In genomic region chr6:160118620-160119234, GRCh38 we compare ENCODE assay signal across 17 cellular contexts. TPM values are rescaled to one million over a fixed set of nuclear protein-coding genes. Genes with fewer than 3 reads are reported as not detected.
DNase-seq lines count a peak whose midpoint lies in the region; ATAC-seq and TF ChIP-seq lines count a peak whose summit lies in the region.
"Had no signal": no experiment of that assay in that cellular context is flagged by ENCODE, and none has a peak within 500 bp of the region (broad histone marks: within the 10 kb centered on the region; RNA-seq: fewer than 3 reads in every experiment).

No MANE protein-coding gene starts in this region.

- no peak for ATAC-seq in activated naive CD8-positive, alpha-beta T cell treated with anti-CD3 and anti-CD28 coated beads, Interleukin-2, amount 10 ng/mL, durations not matched to agents 7 days and 5 days (ENCODE audit: low read depth)
- ATAC-seq in activated naive CD8-positive, alpha-beta T cell treated with anti-CD3 and anti-CD28 coated beads, Interleukin-2, amount 50 U/mL, for 24 hours = no peak
- peak; percentile 51 for ATAC-seq in aorta (ENCODE audit: low FRiP score)
- no peak for ATAC-seq in right cardiac atrium
- ATAC-seq: CD8-positive, alpha-beta T cell had no signal

- H3K27ac ChIP-seq in neutrophil = peak overlapping the region; percentile 0
- no peak overlapping the region for H3K27ac ChIP-seq in aorta (ENCODE audit: low read depth in 1 of 2, low read length in 2 of 2)
- H3K27ac ChIP-seq in right cardiac atrium (ENCODE audit: low read length) = no peak overlapping the region
- H3K27ac ChIP-seq: 22Rv1 had no signal

- no peak overlapping the region for H3K27ac Mint-ChIP-seq in activated naive CD8-positive, alpha-beta T cell treated with anti-CD3 and anti-CD28 coated beads, Interleukin-2, amount 10 ng/mL, durations not matched to agents 7 days and 5 days
- H3K27ac Mint-ChIP-seq in activated naive CD8-positive, alpha-beta T cell treated with anti-CD3 and anti-CD28 coated beads, Interleukin-2, amount 50 U/mL, for 24 hours = no peak overlapping the region
- H3K27ac Mint-ChIP-seq: CD14-positive monocyte; CD8-positive, alpha-beta T cell; HFFc6 had no signal

- H3K4me3 Mint-ChIP-seq in activated naive CD8-positive, alpha-beta T cell treated with anti-CD3 and anti-CD28 coated beads, Interleukin-2, amount 10 ng/mL, durations not matched to agents 7 days and 5 days = no peak overlapping the region
- H3K4me3 Mint-ChIP-seq in activated naive CD8-positive, alpha-beta T cell treated with anti-CD3 and anti-CD28 coated beads, Interleukin-2, amount 50 U/mL, for 24 hours = no peak overlapping the region
- H3K4me3 Mint-ChIP-seq: CD14-positive monocyte; CD8-positive, alpha-beta T cell; HFFc6 had no signal

- H3K27me3 ChIP-seq in neutrophil (no peaks in the 10 kb centered on the region), aorta (ENCODE audit: control insufficient read depth in 1 of 2, insufficient read depth in 2 of 2, low read length in 1 of 2) (no peaks in the 10 kb centered on the region), right cardiac atrium (ENCODE audit: control insufficient read depth, insufficient read depth) (no peaks in the 10 kb centered on the region)

- no peak for TF ChIP-seq CTCF in neutrophil (IDR thresholded peaks at IDR 0.05)

- no peak overlapping the region for H3K4me3 ChIP-seq in neutrophil (ENCODE audit: low read depth in 1 of 2, low read length in 1 of 2)
- no peak overlapping the region for H3K4me3 ChIP-seq in aorta (ENCODE audit: low read length in 2 of 2)
- H3K4me3 ChIP-seq in right cardiac atrium (ENCODE audit: low read length) = no peak overlapping the region

- H3K4me1 Mint-ChIP-seq in activated naive CD8-positive, alpha-beta T cell treated with anti-CD3 and anti-CD28 coated beads, Interleukin-2, amount 10 ng/mL, durations not matched to agents 7 days and 5 days = no peaks in the 10 kb centered on the region
- no peaks in the 10 kb centered on the region for H3K4me1 Mint-ChIP-seq in activated naive CD8-positive, alpha-beta T cell treated with anti-CD3 and anti-CD28 coated beads, Interleukin-2, amount 50 U/mL, for 24 hours
- H3K4me1 Mint-ChIP-seq: CD14-positive monocyte had no signal

- H3K4me1 ChIP-seq in neutrophil (ENCODE audit: control insufficient read depth in 1 of 2, insufficient read depth in 1 of 2, low read depth in 1 of 2, low read length in 1 of 2) (no peaks in the 10 kb centered on the region), aorta (ENCODE audit: control insufficient read depth in 1 of 2, insufficient read depth in 2 of 2, low read length in 2 of 2) (no peaks in the 10 kb centered on the region), right cardiac atrium (ENCODE audit: control insufficient read depth, insufficient read depth, low read length) (no peaks in the 10 kb centered on the region)
- H3K4me1 ChIP-seq: Caco-2 had no signal

- POLR2A ChIA-PET in activated naive CD8-positive, alpha-beta T cell treated with anti-CD3 and anti-CD28 coated beads, Interleukin-2, amount 10 ng/mL, durations not matched to agents 7 days and 5 days (lab: Charles Lee) = no interaction called here

- 83% methylated on average over 5 of the region's 5 CpGs for WGBS in aorta, 2 donors
- 84% methylated on average over 5 of the region's 5 CpGs for WGBS in right cardiac atrium

- no peaks in the 10 kb centered on the region for H3K9me3 ChIP-seq in neutrophil
- H3K9me3 ChIP-seq in aorta (ENCODE audit: control insufficient read depth, low read length) = no peaks in the 10 kb centered on the region
- no peaks in the 10 kb centered on the region for H3K9me3 ChIP-seq in right cardiac atrium (ENCODE audit: control insufficient read depth, low read length)

- no peaks in the 10 kb centered on the region for H3K9me3 Mint-ChIP-seq in activated naive CD8-positive, alpha-beta T cell treated with anti-CD3 and anti-CD28 coated beads, Interleukin-2, amount 10 ng/mL, durations not matched to agents 7 days and 5 days
- no peaks in the 10 kb centered on the region for H3K9me3 Mint-ChIP-seq in activated naive CD8-positive, alpha-beta T cell treated with anti-CD3 and anti-CD28 coated beads, Interleukin-2, amount 50 U/mL, for 24 hours
- H3K9me3 Mint-ChIP-seq: CD8-positive, alpha-beta T cell; HFFc6 had no signal

- H3K36me3 ChIP-seq in neutrophil (peaks cover 51% of the 10 kb centered on the region), aorta (ENCODE audit: control insufficient read depth in 1 of 2, insufficient read depth in 2 of 2, low read length in 1 of 2) (no peaks in the 10 kb centered on the region)

- peak; percentile 17 for DNase-seq in activated naive CD8-positive, alpha-beta T cell treated with anti-CD3 and anti-CD28 coated beads, Interleukin-2, amount 10 ng/mL, durations not matched to agents 7 days and 5 days
- DNase-seq in activated naive CD8-positive, alpha-beta T cell treated with anti-CD3 and anti-CD28 coated beads, Interleukin-2, amount 50 U/mL, for 24 hours = no peak
- DNase-seq in islet precursor cell = peak; percentile 44
- peak in 1 of 2 donors; percentile 16 for DNase-seq in aorta
- DNase-seq in NCI-H146 treated with DMSO at 0.1 percent for 48 hours (lab: John Stamatoyannopoulos, UW; ENCODE audit: unreplicated experiment) = no peak
- DNase-seq in right cardiac atrium = no peak
- no peak for DNase-seq in stimulated activated naive CD4-positive, alpha-beta T cell (lab: John Stamatoyannopoulos, UW)
- DNase-seq: Caco-2; CD8-positive, alpha-beta T cell; DND-41; GDM1; GOT3; HCEC 1CT; HFFc6 had no signal

- peaks cover 7% of the 10 kb centered on the region for H3K36me3 Mint-ChIP-seq in activated naive CD8-positive, alpha-beta T cell treated with anti-CD3 and anti-CD28 coated beads, Interleukin-2, amount 10 ng/mL, durations not matched to agents 7 days and 5 days
- peaks cover 7% of the 10 kb centered on the region for H3K36me3 Mint-ChIP-seq in activated naive CD8-positive, alpha-beta T cell treated with anti-CD3 and anti-CD28 coated beads, Interleukin-2, amount 50 U/mL, for 24 hours (ENCODE audit: low read depth)

- no peaks in the 10 kb centered on the region for H3K27me3 Mint-ChIP-seq in activated naive CD8-positive, alpha-beta T cell treated with anti-CD3 and anti-CD28 coated beads, Interleukin-2, amount 10 ng/mL, durations not matched to agents 7 days and 5 days
- no peaks in the 10 kb centered on the region for H3K27me3 Mint-ChIP-seq in activated naive CD8-positive, alpha-beta T cell treated with anti-CD3 and anti-CD28 coated beads, Interleukin-2, amount 50 U/mL, for 24 hours

- intact Hi-C loops in aorta (cut with DNase I) = no loop called here
- intact Hi-C loops in right cardiac atrium (cut with DNase I) = no loop called here

RNA-seq across cellular contexts. Expression of gene SLC22A1, which starts 2.9 kb away (rescaled TPM):
- total RNA-seq in activated naive CD8-positive, alpha-beta T cell treated with anti-CD3 and anti-CD28 coated beads, Interleukin-2, amount 10 ng/mL, durations not matched to agents 7 days and 5 days = 1 to 10 TPM; 1.2 to 1.8 TPM
- total RNA-seq in aorta (1 to 10 TPM; 2.5 to 2.8 TPM), right cardiac atrium (under 1 TPM in 3 of 4 donors, not detected in 1; 0.21 to 0.97 (median 0.63) TPM)
- polyA plus RNA-seq in aorta (1 to 10 TPM in 1 of 2 donors, not detected in 1; 1.4 TPM), right cardiac atrium (0.27 TPM)

Comparison
In these comparisons a context has a peak if more than half of its experiments do, and no peak if none do; other contexts are left out.
1. DNase-seq: peak in activated naive CD8-positive, alpha-beta T cell treated with anti-CD3 and anti-CD28 coated beads, Interleukin-2, amount 10 ng/mL, durations not matched to agents 7 days and 5 days (single experiment) and islet precursor cell (single experiment); none in activated naive CD8-positive, alpha-beta T cell treated with anti-CD3 and anti-CD28 coated beads, Interleukin-2, amount 50 U/mL, for 24 hours (single experiment), NCI-H146 treated with DMSO at 0.1 percent for 48 hours (single experiment), right cardiac atrium (0 of 3) and stimulated activated naive CD4-positive, alpha-beta T cell (0 of 6).